Comparison of ENCODE assay signal across 1 cellular context in genomic region chr18:50232419-50232818, GRCh38.
TF ChIP-seq lines count a peak whose summit lies in the region.

No MANE protein-coding gene starts in this region.

TF ChIP-seq in GM23338, 12 proteins besides CTCF, POLR2A, EP300 and RAD21:
- TF ChIP-seq EZH2 (IDR thresholded peaks at IDR 0.05; ENCODE audit: low read depth, unreplicated experiment) (no peak), NANOG (IDR thresholded peaks at IDR 0.05; ENCODE audit: borderline replicate concordance) (no peak), ZNF114 (CRISPR knock-in tag; IDR thresholded peaks at IDR 0.05) (no peak), ETS1 (IDR thresholded peaks at IDR 0.05) (no peak), EZH2phosphoT487 (IDR thresholded peaks at IDR 0.05; ENCODE audit: unreplicated experiment) (no peak), JUNB (IDR thresholded peaks at IDR 0.05; ENCODE audit: unreplicated experiment) (no peak), ZNF462 (CRISPR knock-in tag; IDR thresholded peaks at IDR 0.05) (no peak), STAT1 (IDR thresholded peaks at IDR 0.05; ENCODE audit: unreplicated experiment) (no peak), ZNF331 (CRISPR knock-in tag; IDR thresholded peaks at IDR 0.05; ENCODE audit: low read depth) (no peak), REST (IDR thresholded peaks at IDR 0.05; ENCODE audit: unreplicated experiment) (no peak), POLR2AphosphoS5 (IDR thresholded peaks at IDR 0.05; ENCODE audit: low read depth) (no peak), CREB1 (CRISPR knock-in tag; IDR thresholded peaks at IDR 0.05; ENCODE audit: low read depth) (no peak)
